ENCODE assay signal across 1 cellular context in genomic region chr11:65445604-65446445, GRCh38.
TF ChIP-seq lines count a peak whose summit lies in the region.

No MANE protein-coding gene starts in this region.

TF ChIP-seq in GM12878, 131 proteins besides CTCF, POLR2A, EP300 and RAD21:
- TF ChIP-seq POLR2AphosphoS2 (IDR thresholded peaks at IDR 0.05; ENCODE audit: low read depth, low read length): peak; percentile 50; the same call in 1 of the 2 replicates
- TF ChIP-seq POLR2AphosphoS5 (IDR thresholded peaks at IDR 0.05; ENCODE audit: low read length): peak; percentile 42; the same call in 1 of the 2 replicates
- TF ChIP-seq RB1 (IDR thresholded peaks at IDR 0.05; ENCODE audit: borderline replicate concordance): no peak
- peak; percentile 84 for TF ChIP-seq PKNOX1 (IDR thresholded peaks at IDR 0.05)
- 0 out of 2 replicates have a peak, but pooled peaks have one; percentile 12 for TF ChIP-seq ZBTB11 (CRISPR knock-in tag; IDR thresholded peaks at IDR 0.05)
- TF ChIP-seq BCL3 (IDR thresholded peaks at IDR 0.05; ENCODE audit: borderline replicate concordance, insufficient read depth, low read depth, low read length, poor library complexity, severe bottlenecking): no peak
- peak; percentile 71 for TF ChIP-seq PBX3 (IDR thresholded peaks at IDR 0.05; ENCODE audit: insufficient replicate concordance, low read depth, low read length)
- TF ChIP-seq RUNX3 (IDR thresholded peaks at IDR 0.05; ENCODE audit: low read length): peak; percentile 20; the same call in 1 of the 2 replicates
- no peak for TF ChIP-seq E2F4 (IDR thresholded peaks at IDR 0.05; ENCODE audit: low read depth, low read length)
- no peak for TF ChIP-seq ATF3 (IDR thresholded peaks at IDR 0.05; ENCODE audit: borderline replicate concordance, extremely low read depth, low read depth, low read length)
- peak; percentile 38 for TF ChIP-seq MEF2B (IDR thresholded peaks at IDR 0.05; ENCODE audit: partially characterized antibody, poor library complexity, severe bottlenecking)
- no peak for TF ChIP-seq ETV6 (conservative IDR thresholded peaks at IDR 0.05 in 1 of 2, IDR thresholded peaks at IDR 0.05 in 1 of 2; ENCODE audit: borderline replicate concordance in 1 of 2, low read depth in 1 of 2)
- no peak for TF ChIP-seq JUNB (IDR thresholded peaks at IDR 0.05)
